Comparison of ENCODE assay signal across 1 cellular context in genomic region chr6:119314894-119315272, GRCh38.
TF ChIP-seq lines count a peak whose summit lies in the region.

No MANE protein-coding gene starts in this region.

TF ChIP-seq in GM23338, 12 proteins besides CTCF, POLR2A, EP300 and RAD21 (continued from another document):
- TF ChIP-seq, protein P1, sequence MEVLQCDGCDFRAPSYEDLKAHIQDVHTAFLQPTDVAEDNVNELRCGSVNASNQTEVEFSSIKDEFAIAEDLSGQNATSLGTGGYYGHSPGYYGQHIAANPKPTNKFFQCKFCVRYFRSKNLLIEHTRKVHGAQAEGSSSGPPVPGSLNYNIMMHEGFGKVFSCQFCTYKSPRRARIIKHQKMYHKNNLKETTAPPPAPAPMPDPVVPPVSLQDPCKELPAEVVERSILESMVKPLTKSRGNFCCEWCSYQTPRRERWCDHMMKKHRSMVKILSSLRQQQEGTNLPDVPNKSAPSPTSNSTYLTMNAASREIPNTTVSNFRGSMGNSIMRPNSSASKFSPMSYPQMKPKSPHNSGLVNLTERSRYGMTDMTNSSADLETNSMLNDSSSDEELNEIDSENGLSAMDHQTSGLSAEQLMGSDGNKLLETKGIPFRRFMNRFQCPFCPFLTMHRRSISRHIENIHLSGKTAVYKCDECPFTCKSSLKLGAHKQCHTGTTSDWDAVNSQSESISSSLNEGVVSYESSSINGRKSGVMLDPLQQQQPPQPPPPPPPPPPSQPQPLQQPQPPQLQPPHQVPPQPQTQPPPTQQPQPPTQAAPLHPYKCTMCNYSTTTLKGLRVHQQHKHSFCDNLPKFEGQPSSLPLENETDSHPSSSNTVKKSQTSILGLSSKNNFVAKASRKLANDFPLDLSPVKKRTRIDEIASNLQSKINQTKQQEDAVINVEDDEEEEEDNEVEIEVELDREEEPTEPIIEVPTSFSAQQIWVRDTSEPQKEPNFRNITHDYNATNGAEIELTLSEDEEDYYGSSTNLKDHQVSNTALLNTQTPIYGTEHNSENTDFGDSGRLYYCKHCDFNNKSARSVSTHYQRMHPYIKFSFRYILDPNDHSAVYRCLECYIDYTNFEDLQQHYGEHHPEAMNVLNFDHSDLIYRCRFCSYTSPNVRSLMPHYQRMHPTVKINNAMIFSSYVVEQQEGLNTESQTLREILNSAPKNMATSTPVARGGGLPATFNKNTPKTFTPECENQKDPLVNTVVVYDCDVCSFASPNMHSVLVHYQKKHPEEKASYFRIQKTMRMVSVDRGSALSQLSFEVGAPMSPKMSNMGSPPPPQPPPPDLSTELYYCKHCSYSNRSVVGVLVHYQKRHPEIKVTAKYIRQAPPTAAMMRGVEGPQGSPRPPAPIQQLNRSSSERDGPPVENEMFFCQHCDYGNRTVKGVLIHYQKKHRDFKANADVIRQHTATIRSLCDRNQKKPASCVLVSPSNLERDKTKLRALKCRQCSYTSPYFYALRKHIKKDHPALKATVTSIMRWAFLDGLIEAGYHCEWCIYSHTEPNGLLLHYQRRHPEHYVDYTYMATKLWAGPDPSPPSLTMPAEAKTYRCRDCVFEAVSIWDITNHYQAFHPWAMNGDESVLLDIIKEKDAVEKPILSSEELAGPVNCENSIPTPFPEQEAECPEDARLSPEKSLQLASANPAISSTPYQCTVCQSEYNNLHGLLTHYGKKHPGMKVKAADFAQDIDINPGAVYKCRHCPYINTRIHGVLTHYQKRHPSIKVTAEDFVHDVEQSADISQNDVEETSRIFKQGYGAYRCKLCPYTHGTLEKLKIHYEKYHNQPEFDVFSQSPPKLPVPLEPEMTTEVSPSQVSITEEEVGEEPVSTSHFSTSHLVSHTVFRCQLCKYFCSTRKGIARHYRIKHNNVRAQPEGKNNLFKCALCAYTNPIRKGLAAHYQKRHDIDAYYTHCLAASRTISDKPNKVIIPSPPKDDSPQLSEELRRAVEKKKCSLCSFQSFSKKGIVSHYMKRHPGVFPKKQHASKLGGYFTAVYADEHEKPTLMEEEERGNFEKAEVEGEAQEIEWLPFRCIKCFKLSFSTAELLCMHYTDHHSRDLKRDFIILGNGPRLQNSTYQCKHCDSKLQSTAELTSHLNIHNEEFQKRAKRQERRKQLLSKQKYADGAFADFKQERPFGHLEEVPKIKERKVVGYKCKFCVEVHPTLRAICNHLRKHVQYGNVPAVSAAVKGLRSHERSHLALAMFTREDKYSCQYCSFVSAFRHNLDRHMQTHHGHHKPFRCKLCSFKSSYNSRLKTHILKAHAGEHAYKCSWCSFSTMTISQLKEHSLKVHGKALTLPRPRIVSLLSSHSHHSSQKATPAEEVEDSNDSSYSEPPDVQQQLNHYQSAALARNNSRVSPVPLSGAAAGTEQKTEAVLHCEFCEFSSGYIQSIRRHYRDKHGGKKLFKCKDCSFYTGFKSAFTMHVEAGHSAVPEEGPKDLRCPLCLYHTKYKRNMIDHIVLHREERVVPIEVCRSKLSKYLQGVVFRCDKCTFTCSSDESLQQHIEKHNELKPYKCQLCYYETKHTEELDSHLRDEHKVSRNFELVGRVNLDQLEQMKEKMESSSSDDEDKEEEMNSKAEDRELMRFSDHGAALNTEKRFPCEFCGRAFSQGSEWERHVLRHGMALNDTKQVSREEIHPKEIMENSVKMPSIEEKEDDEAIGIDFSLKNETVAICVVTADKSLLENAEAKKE (CRISPR knock-in tag; IDR thresholded peaks at IDR 0.05), result no peak
- TF ChIP-seq NANOG (IDR thresholded peaks at IDR 0.05; ENCODE audit: borderline replicate concordance) (no peak), POLR2AphosphoS5 (IDR thresholded peaks at IDR 0.05; ENCODE audit: low read depth) (no peak)
